ENCODE assay signal across 29 cellular contexts in the genomic region with DNA sequence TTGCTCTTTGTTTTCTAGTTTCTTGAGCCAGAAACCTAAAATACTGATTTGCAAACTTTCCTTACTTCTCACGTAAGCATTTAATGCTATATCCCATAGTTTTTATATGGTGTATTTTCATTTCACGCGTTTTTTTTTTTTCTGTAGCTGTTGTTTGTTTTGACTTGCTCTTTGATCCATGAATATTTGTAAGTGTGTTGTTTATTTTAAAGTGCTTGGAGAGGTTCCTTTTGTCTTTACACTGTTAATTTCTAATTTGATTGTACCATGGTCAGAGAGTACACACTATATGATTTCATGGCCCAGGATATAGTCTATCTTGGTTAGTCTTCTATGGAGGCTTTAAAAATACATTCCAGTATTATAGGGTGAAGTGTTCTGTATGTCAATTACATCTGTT.
"Had no signal": no experiment of that assay in that cellular context is flagged by ENCODE, and none has a peak within 500 bp of the region (broad histone marks: within the 10 kb centered on the region; RNA-seq: fewer than 3 reads in every experiment).

No MANE protein-coding gene starts in this region.

- H3K4me3 ChIP-seq: neural progenitor cell, ovary, psoas muscle, skin epidermis, smooth muscle cell, spleen, suprapubic skin, testis, tibial artery, transverse colon, upper lobe of right lung, uterus had no signal

- H3K4me1 ChIP-seq: neural progenitor cell, parathyroid adenoma, testis, uterus had no signal

- H3K9me3 ChIP-seq: ovary, psoas muscle, spleen, suprapubic skin, testis, tibial artery, transverse colon, upper lobe of right lung, uterus had no signal

- H3K27ac ChIP-seq: neural progenitor cell, ovary, parathyroid adenoma, psoas muscle, skin epidermis, spleen, suprapubic skin, testis, tibial artery, transverse colon, upper lobe of right lung, uterus had no signal

- DNase-seq: naive thymus-derived CD8-positive, alpha-beta T cell; occipital lobe; ovary; posterior cingulate gyrus; psoas muscle; right cardiac atrium; spleen; stimulated activated CD4-positive, alpha-beta T cell treated with anti-CD3 and anti-CD28 coated beads, Interleukin-12 subunit alpha, Interleukin-12 subunit beta, amount 100 ng/mL, for 4 hours; stimulated activated CD4-positive, alpha-beta T cell treated with anti-CD3 and anti-CD28 coated beads, Interleukin-1b, Interleukin-23, amount 100 ng/mL, for 48 hours; stimulated activated CD4-positive, alpha-beta T cell treated with anti-CD3 and anti-CD28 coated beads, Interleukin-4, amount 100 ng/mL, for 1 hour; stimulated activated CD4-positive, alpha-beta T cell treated with anti-CD3 and anti-CD28 coated beads, Interleukin-4, amount 100 ng/mL, for 4 hours; stimulated activated CD8-positive, alpha-beta memory T cell treated with anti-CD3 and anti-CD28 coated beads, Interleukin-4, amount 100 ng/mL, for 48 hours; stimulated activated naive CD4-positive, alpha-beta T cell; stimulated activated naive CD8-positive, alpha-beta T cell treated with anti-CD3 and anti-CD28 coated beads, Interleukin-15, amount 100 ng/mL, for 72 hours; stimulated activated naive CD8-positive, alpha-beta T cell treated with anti-CD3 and anti-CD28 coated beads, Interleukin-15, Interleukin-2, amounts not matched to agents 100 U/mL and 50 U/mL, for 24 hours; substantia nigra; testis; tibial artery; transverse colon; upper lobe of right lung; uterus had no signal

- ATAC-seq: naive thymus-derived CD8-positive, alpha-beta T cell; natural killer cell treated with Interleukin-12 subunit alpha and Interleukin-12 subunit beta and Interleukin-15 and Interleukin-18, amount 100 ng/mL, for 72 hours; psoas muscle; right cardiac atrium; sciatic nerve; stimulated activated memory B cell treated with anti-CD40 and anti-IgM and Interleukin-4, amounts not matched to agents 10 μg/mL and 1 μg/mL and 100 μg/mL, for 72 hours; stimulated activated naive CD8-positive, alpha-beta T cell treated with anti-CD3 and anti-CD28 coated beads, Interleukin-15, amount 100 ng/mL, for 72 hours; stimulated activated naive CD8-positive, alpha-beta T cell treated with anti-CD3 and anti-CD28 coated beads, Interleukin-15, Interleukin-2, amounts not matched to agents 100 U/mL and 50 U/mL, for 24 hours; upper lobe of right lung had no signal

- H2AFZ ChIP-seq: neural progenitor cell, parathyroid adenoma had no signal

- H3K79me2 ChIP-seq: parathyroid adenoma had no signal

- H3K4me2 ChIP-seq: neural progenitor cell, smooth muscle cell had no signal

- H3K36me3 ChIP-seq: neural progenitor cell, ovary, spleen, suprapubic skin, tibial artery, transverse colon, upper lobe of right lung, uterus had no signal

- H3K27me3 ChIP-seq: neural progenitor cell, ovary, spleen, suprapubic skin, testis, tibial artery, transverse colon, upper lobe of right lung, uterus had no signal

- H3K9ac ChIP-seq: neural progenitor cell, parathyroid adenoma had no signal
